Comparison of ENCODE assay signal across 9 cellular contexts in genomic region chr1:17045623-17046022, GRCh38. TPM values are rescaled to one million over a fixed set of nuclear protein-coding genes. Genes with fewer than 3 reads are reported as not detected.
A peak's percentile ranks its signal among the peaks of the same experiment; 100 is the strongest.
DNase-seq lines count a peak whose midpoint lies in the region; ATAC-seq, FAIRE-seq and TF ChIP-seq lines count a peak whose summit lies in the region.
"Had no signal": no experiment of that assay in that cellular context is flagged by ENCODE, and none has a peak within 500 bp of the region (broad histone marks: within the 10 kb centered on the region; RNA-seq: fewer than 3 reads in every experiment).

No MANE protein-coding gene starts in this region.

- intact Hi-C loops in psoas muscle (cut with DNase I) = loop anchor here (1.0 to 2.0 kb wide), 2 partner anchors 94 to 95 kb away; no protein-coding TSS in a partner anchor

- no peaks in the 10 kb centered on the region for H4K20me1 ChIP-seq in OCI-LY3 (ENCODE audit: insufficient read depth, low read length)

- no peak overlapping the region for H2AFZ ChIP-seq in OCI-LY3 (ENCODE audit: low read depth, low read length)

- H3K4me1 ChIP-seq in OCI-LY3 (ENCODE audit: low read length) (peaks cover 3% of the 10 kb centered on the region), psoas muscle (peaks cover 14% of the 10 kb centered on the region)

- H3K27me3 ChIP-seq in OCI-LY3 (ENCODE audit: low read depth, low read length) = no peaks in the 10 kb centered on the region
- no peaks in the 10 kb centered on the region for H3K27me3 ChIP-seq in psoas muscle (ENCODE audit: insufficient read depth in 3 of 3, low read length in 2 of 3)

- DNase-seq in GM19239 (ENCODE audit: insufficient read length, low spot score) (no peak), fibroblast of peridontal ligament (ENCODE audit: extremely low read depth) (peak; percentile 35), psoas muscle (no peak), retina (no peak), GM10266 (ENCODE audit: extremely low spot score) (no peak), GM12892 (ENCODE audit: insufficient read length) (no peak)
- DNase-seq: T-helper 9 cell had no signal

- TF ChIP-seq CTCF in OCI-LY3 (IDR thresholded peaks at IDR 0.05; ENCODE audit: low read depth, low read length) = no peak
- TF ChIP-seq CTCF in psoas muscle (IDR thresholded peaks at IDR 0.05) = no peak
- no peak for TF ChIP-seq CTCF in GM10266 (IDR thresholded peaks at IDR 0.05; ENCODE audit: control insufficient read depth, insufficient read depth, low read depth, missing control alignments)

- ATAC-seq in psoas muscle = peak in 3 of 4 donors; percentile 51 to 59 (median 51)
- no peak for ATAC-seq in GM21825 (IDR thresholded peaks at IDR 0.05; ENCODE audit: unreplicated experiment)

- no peak overlapping the region for H3K27ac ChIP-seq in OCI-LY3 (ENCODE audit: low read length)
- no peak overlapping the region for H3K27ac ChIP-seq in psoas muscle

- H3K4me2 ChIP-seq in OCI-LY3 (ENCODE audit: low read length) = peak overlapping the region; percentile 51

- WGBS in psoas muscle, 3 donors = 24 to 34% (median 25%) methylated on average over 6 of the region's 6 CpGs

- peaks cover 9% of the 10 kb centered on the region for H3K36me3 ChIP-seq in OCI-LY3 (replicated peaks; ENCODE audit: low read depth, low read length)
- H3K36me3 ChIP-seq in psoas muscle (ENCODE audit: insufficient read depth in 1 of 2, low read depth in 1 of 2) = peaks cover 7 to 54% of the 10 kb centered on the region in 2 donors

- H3K9me3 ChIP-seq in OCI-LY3 (ENCODE audit: insufficient read depth, low read length) = no peaks in the 10 kb centered on the region
- no peaks in the 10 kb centered on the region for H3K9me3 ChIP-seq in psoas muscle

- 0 out of 2 replicates have a peak overlapping the region, but pooled peaks have one; percentile 23 for H3K9ac ChIP-seq in OCI-LY3 (ENCODE audit: low read length)

- FAIRE-seq in GM19239 (lab: Jason Lieb, UNC) (peak; percentile 31), GM12892 (lab: Jason Lieb, UNC) (no peak)

- peak overlapping the region; percentile 25; the same call in 1 of the 2 replicates for H3K4me3 ChIP-seq in OCI-LY3 (ENCODE audit: low read length)
- peak overlapping the region; percentile 31 for H3K4me3 ChIP-seq in psoas muscle

- peaks cover 7% of the 10 kb centered on the region; the same call in 1 of the 2 replicates for H3K79me2 ChIP-seq in OCI-LY3 (ENCODE audit: low read length)

- TF ChIP-seq POLR2A in GM12892 (IDR thresholded peaks at IDR 0.05; ENCODE audit: low read depth, low read length) = no peak

RNA-seq across cellular contexts. Expression of gene SDHB, which starts 8.2 kb away (rescaled TPM):
- total RNA-seq in psoas muscle = 100 to 1,000 TPM; 190 to 319 (median 208) TPM
- polyA plus RNA-seq in psoas muscle = 100 to 1,000 TPM; 266 to 452 (median 280) TPM
- 156 TPM for polyA plus RNA-seq in GM12892 (2012; ENCODE audit: missing spikeins)

RNA-seq across cellular contexts. Expression of gene ATP13A2, which starts 33.9 kb away (rescaled TPM):
- 10 to 100 TPM; 13.9 to 30.6 (median 22.6) TPM for total RNA-seq in psoas muscle
- 10 to 100 TPM; 17.3 to 22.6 (median 19.4) TPM for polyA plus RNA-seq in psoas muscle
- 5.0 TPM for polyA plus RNA-seq in GM12892 (2012; ENCODE audit: missing spikeins)
